1 cellular context compared by ENCODE assay signal in the genomic region with DNA sequence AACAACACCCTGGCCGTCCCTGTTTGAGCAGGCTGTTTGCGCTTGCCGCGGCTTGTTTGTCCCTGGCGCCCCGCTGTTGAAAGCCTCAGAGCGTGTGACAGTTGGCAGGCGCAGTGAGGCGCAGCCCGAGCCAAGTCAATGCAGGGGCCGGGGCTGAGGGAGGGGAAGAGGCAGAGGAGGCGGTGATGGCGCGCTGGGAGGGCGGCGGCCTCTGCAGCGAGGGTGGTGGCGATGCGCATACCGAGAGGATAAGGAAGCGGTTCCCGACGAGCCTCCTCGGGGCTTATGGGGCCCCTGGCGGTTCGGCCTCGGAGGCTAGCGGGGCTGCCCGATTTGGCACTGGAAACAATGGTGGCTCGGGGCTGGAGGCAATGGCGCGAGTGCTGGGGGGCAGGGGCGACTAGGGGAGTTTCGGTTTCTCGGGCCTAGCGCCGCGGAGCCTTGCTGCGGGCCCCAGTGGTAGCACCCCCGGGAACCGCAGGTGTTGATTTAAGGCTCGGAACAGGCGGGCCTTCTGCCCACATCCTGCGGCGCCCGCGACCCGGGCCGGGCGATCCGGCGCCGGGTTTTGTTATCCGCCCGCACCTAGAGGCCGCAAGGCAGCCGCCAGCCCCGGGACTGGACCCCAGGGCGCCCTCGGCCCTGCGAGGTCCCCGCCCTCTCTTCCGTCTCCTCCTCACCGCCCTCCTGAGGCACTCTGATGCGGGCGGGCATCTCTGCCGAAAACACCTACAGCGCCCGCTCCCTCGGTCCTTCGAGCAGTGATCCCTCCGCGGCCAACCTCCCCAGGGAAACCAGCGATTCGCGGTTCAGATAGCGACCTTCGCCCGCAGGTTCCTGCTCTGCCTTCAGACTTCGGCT.
TF ChIP-seq lines count a peak whose summit lies in the region.

No MANE protein-coding gene starts in this region.

TF ChIP-seq in GM23338, 12 proteins besides CTCF, POLR2A, EP300 and RAD21:
- TF ChIP-seq, protein P1, sequence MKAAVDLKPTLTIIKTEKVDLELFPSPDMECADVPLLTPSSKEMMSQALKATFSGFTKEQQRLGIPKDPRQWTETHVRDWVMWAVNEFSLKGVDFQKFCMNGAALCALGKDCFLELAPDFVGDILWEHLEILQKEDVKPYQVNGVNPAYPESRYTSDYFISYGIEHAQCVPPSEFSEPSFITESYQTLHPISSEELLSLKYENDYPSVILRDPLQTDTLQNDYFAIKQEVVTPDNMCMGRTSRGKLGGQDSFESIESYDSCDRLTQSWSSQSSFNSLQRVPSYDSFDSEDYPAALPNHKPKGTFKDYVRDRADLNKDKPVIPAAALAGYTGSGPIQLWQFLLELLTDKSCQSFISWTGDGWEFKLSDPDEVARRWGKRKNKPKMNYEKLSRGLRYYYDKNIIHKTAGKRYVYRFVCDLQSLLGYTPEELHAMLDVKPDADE (IDR thresholded peaks at IDR 0.05), result no peak
- peak; percentile 29; the same call in 1 of the 2 replicates for TF ChIP-seq POLR2AphosphoS5 (IDR thresholded peaks at IDR 0.05; ENCODE audit: low read depth)
- peak; percentile 51; the same call in 1 of the 2 replicates for TF ChIP-seq CREB1 (CRISPR knock-in tag; IDR thresholded peaks at IDR 0.05; ENCODE audit: low read depth)
